Comparison of ENCODE assay signal across 10 cellular contexts in genomic region chr20:13783528-13783927, GRCh38. TPM values are rescaled to one million over a fixed set of nuclear protein-coding genes. Genes with fewer than 3 reads are reported as not detected.
DNase-seq lines count a peak whose midpoint lies in the region; ATAC-seq and TF ChIP-seq lines count a peak whose summit lies in the region.
"Had no signal": no experiment of that assay in that cellular context is flagged by ENCODE, and none has a peak within 500 bp of the region (broad histone marks: within the 10 kb centered on the region; RNA-seq: fewer than 3 reads in every experiment).

No MANE protein-coding gene starts in this region.

- no peaks in the 10 kb centered on the region for H3K27me3 Mint-ChIP-seq in neural crest cell (ENCODE audit: low read depth)
- H3K27me3 Mint-ChIP-seq: activated B cell treated with CpG ODN at 0.5 μM for 24 hours had no signal

- no peaks in the 10 kb centered on the region for H3K9me3 Mint-ChIP-seq in neural crest cell
- H3K9me3 Mint-ChIP-seq: activated B cell treated with CpG ODN at 0.5 μM for 24 hours had no signal

- no peak overlapping the region for H3K27ac Mint-ChIP-seq in neural crest cell (ENCODE audit: unreplicated experiment)

- H3K27ac ChIP-seq in duodenal mucosa (ENCODE audit: low read depth, low read length): no peak overlapping the region

- TF ChIP-seq CTCF in GM06990 (IDR thresholded peaks at IDR 0.05; ENCODE audit: insufficient read depth, low read length, poor library complexity, severe bottlenecking) (no peak), neural crest cell (conservative IDR thresholded peaks at IDR 0.05) (no peak)

- ATAC-seq in left lobe of liver: no peak

- H3K9me3 ChIP-seq in NT2/D1 (ENCODE audit: insufficient read depth, low read length): no peaks in the 10 kb centered on the region
- H3K9me3 ChIP-seq in duodenal mucosa (ENCODE audit: control insufficient read depth in 1 of 2, low read length in 2 of 2): no peaks in the 10 kb centered on the region

- no peak for DNase-seq in GM06990 (ENCODE audit: extremely low read depth, insufficient read length)
- DNase-seq in NT2/D1 (ENCODE audit: low read depth, low spot score): no peak
- DNase-seq in neural crest cell (ENCODE audit: low read depth, low spot score): no peak
- no peak for DNase-seq in left lobe of liver (ENCODE audit: low spot score)
- no peak for DNase-seq in NOMO-1 treated with dmso at 0.1 percent for 144 hours (lab: John Stamatoyannopoulos, UW; ENCODE audit: unreplicated experiment)
- DNase-seq in SHP77 (lab: John Stamatoyannopoulos, UW): no peak
- DNase-seq in stimulated activated naive CD4-positive, alpha-beta T cell treated with Interleukin-2 at 50 U/mL for 16 hours (lab: John Stamatoyannopoulos, UW): no peak
- DNase-seq: activated B cell treated with CpG ODN at 0.5 μM for 24 hours; effector CD8-positive, alpha-beta T cell had no signal

- H3K27me3 ChIP-seq in GM06990 (replicated peaks; ENCODE audit: control insufficient read depth, insufficient read depth, low read length) (no peaks in the 10 kb centered on the region), NT2/D1 (ENCODE audit: insufficient read depth, insufficient read length) (no peaks in the 10 kb centered on the region), duodenal mucosa (ENCODE audit: control insufficient read depth in 1 of 2, insufficient read depth in 2 of 2, low read length in 2 of 2) (no peaks in the 10 kb centered on the region)

- H3K9ac ChIP-seq in NT2/D1 (ENCODE audit: insufficient read length, low read depth) (peak overlapping the region; percentile 95), duodenal mucosa (ENCODE audit: low read depth in 1 of 2, low read length in 2 of 2) (peak overlapping the region in 1 of 2 donors; percentile 91)

- H3K36me3 ChIP-seq in GM06990 (ENCODE audit: control insufficient read depth, insufficient read depth, low read length) (no peaks in the 10 kb centered on the region; the same call in 1 of the 2 replicates), NT2/D1 (ENCODE audit: insufficient read depth, insufficient read length, low read length) (peaks cover 58% of the 10 kb centered on the region), duodenal mucosa (ENCODE audit: control insufficient read depth in 1 of 2, insufficient read depth in 2 of 2, low read length in 2 of 2) (peaks cover 4 to 24% of the 10 kb centered on the region in 2 donors)

- H3K4me3 ChIP-seq in GM06990 (replicated peaks; ENCODE audit: low read depth, low read length) (peak overlapping the region; percentile 90), NT2/D1 (ENCODE audit: insufficient read length, low read depth) (peak overlapping the region; percentile 84), duodenal mucosa (ENCODE audit: low read depth in 1 of 2, low read length in 2 of 2) (peak overlapping the region; percentile 90 to 99)

- H3K36me3 Mint-ChIP-seq in neural crest cell (ENCODE audit: low read depth): peaks cover 10% of the 10 kb centered on the region

- peaks cover 52% of the 10 kb centered on the region for H3K4me1 Mint-ChIP-seq in neural crest cell

- H3K4me3 Mint-ChIP-seq in neural crest cell: peak overlapping the region; percentile 95

- H3K4me1 ChIP-seq in NT2/D1 (ENCODE audit: insufficient read depth, insufficient read length) (no peaks in the 10 kb centered on the region), duodenal mucosa (ENCODE audit: control insufficient read depth in 1 of 2, insufficient read depth in 2 of 2, low read length in 2 of 2) (peaks cover 22 to 23% of the 10 kb centered on the region in 2 donors)

RNA-seq across cellular contexts. Expression of gene ESF1, which starts 1.2 kb away (rescaled TPM):
- total RNA-seq in neural crest cell (18.9 and 20.7 TPM in 2 replicates), left lobe of liver (4.2 TPM)

RNA-seq across cellular contexts. Expression of gene NDUFAF5, which starts 1.3 kb away (rescaled TPM):
- total RNA-seq in neural crest cell: 30.3 and 32.6 TPM in 2 replicates
- total RNA-seq in left lobe of liver: 12.4 TPM
